12 cellular contexts compared by ENCODE assay signal in genomic region chr12:6226002-6226700, GRCh38. TPM values are rescaled to one million over a fixed set of nuclear protein-coding genes. Genes with fewer than 3 reads are reported as not detected.
DNase-seq lines count a peak whose midpoint lies in the region; ATAC-seq and TF ChIP-seq lines count a peak whose summit lies in the region.
"Had no signal": no experiment of that assay in that cellular context is flagged by ENCODE, and none has a peak within 500 bp of the region (broad histone marks: within the 10 kb centered on the region; RNA-seq: fewer than 3 reads in every experiment).

No MANE protein-coding gene starts in this region.

- CTCF ChIA-PET in mammary epithelial cell (lab: Charles Lee; ENCODE audit: low non-redundant PET): no interaction called here
- CTCF ChIA-PET in OCI-LY7 (lab: Charles Lee; ENCODE audit: unreplicated experiment): no interaction called here

- H4K20me1 ChIP-seq in mammary epithelial cell (ENCODE audit: insufficient read depth, low read length): no peaks in the 10 kb centered on the region
- no peaks in the 10 kb centered on the region for H4K20me1 ChIP-seq in OCI-LY7 (ENCODE audit: insufficient read depth, low read length)

- H3K4me2 ChIP-seq in mammary epithelial cell (ENCODE audit: insufficient read depth, low read depth, low read length) (peak overlapping the region; percentile 59), OCI-LY7 (ENCODE audit: low read length) (no peak overlapping the region)

- BruUV-seq in mammary epithelial cell (replicated peaks; lab: Mats Ljungman, UMichigan): TSS peak; percentile 54
- BruUV-seq in OCI-LY7 (replicated peaks; lab: Mats Ljungman, UMichigan): no TSS peak

- H2AFZ ChIP-seq in mammary epithelial cell (ENCODE audit: low read depth, low read length): no peak overlapping the region
- no peak overlapping the region for H2AFZ ChIP-seq in OCI-LY7 (ENCODE audit: low read length)

- H3K9ac ChIP-seq in mammary epithelial cell (ENCODE audit: insufficient read depth, low read length): peak overlapping the region; percentile 97

- H3K9me2 ChIP-seq in OCI-LY7 (ENCODE audit: insufficient read depth, low read length): no peaks in the 10 kb centered on the region

- H3K27me3 Mint-ChIP-seq in HFFc6 (ENCODE audit: insufficient read depth): peaks cover 2% of the 10 kb centered on the region
- H3K27me3 Mint-ChIP-seq in nephron progenitor cell (ENCODE audit: low read depth, poor library complexity): peaks cover 4% of the 10 kb centered on the region
- no peaks in the 10 kb centered on the region for H3K27me3 Mint-ChIP-seq in T-helper 17 cell
- H3K27me3 Mint-ChIP-seq: activated CD4-positive, alpha-beta memory T cell treated with anti-CD3 and anti-CD28 coated beads, Interleukin-2, amount 10 ng/mL, durations not matched to agents 7 days and 5 days had no signal

- TF ChIP-seq CTCF in HFFc6 (IDR thresholded peaks at IDR 0.05) (no peak), mammary epithelial cell (conservative IDR thresholded peaks at IDR 0.05 in 1 of 2, IDR thresholded peaks at IDR 0.05 in 1 of 2; ENCODE audit: extremely low read depth in 1 of 2, insufficient read depth in 1 of 2, low read depth in 1 of 2, low read length in 2 of 2) (no peak), gastrocnemius medialis (IDR thresholded peaks at IDR 0.05 in 4 of 5, conservative IDR thresholded peaks at IDR 0.05 in 1 of 5) (no peak), nephron progenitor cell (IDR thresholded peaks at IDR 0.05) (no peak), OCI-LY7 (conservative IDR thresholded peaks at IDR 0.05; ENCODE audit: low read length) (no peak)

- peak; percentile 62 to 69 for ATAC-seq in gastrocnemius medialis
- ATAC-seq in T-helper 17 cell: no peak

- peaks cover 14% of the 10 kb centered on the region for H3K36me3 ChIP-seq in mammary epithelial cell (ENCODE audit: insufficient read depth, low read length)
- H3K36me3 ChIP-seq in gastrocnemius medialis: no peaks in the 10 kb centered on the region
- H3K36me3 ChIP-seq in OCI-LY7 (ENCODE audit: insufficient read depth, low read length): no peaks in the 10 kb centered on the region

- H3K4me3 ChIP-seq in mammary epithelial cell (replicated peaks in 1 of 3; ENCODE audit: insufficient read depth in 1 of 3, low read depth in 2 of 3, low read length in 3 of 3): peak overlapping the region in 2 of 3 experiments; percentile 4 to 6
- peak overlapping the region; percentile 15 to 42 (median 32) for H3K4me3 ChIP-seq in gastrocnemius medialis
- H3K4me3 ChIP-seq in OCI-LY7 (ENCODE audit: low read depth, low read length, poor library complexity, severe bottlenecking): no peak overlapping the region

- H3K36me3 Mint-ChIP-seq in HFFc6 (ENCODE audit: low read depth) (no peaks in the 10 kb centered on the region), nephron progenitor cell (ENCODE audit: low read depth) (no peaks in the 10 kb centered on the region), T-helper 17 cell (ENCODE audit: low read depth) (no peaks in the 10 kb centered on the region)

- H3K4me1 Mint-ChIP-seq in HFFc6 (ENCODE audit: low read depth) (peaks cover 27% of the 10 kb centered on the region), nephron progenitor cell (peaks cover 76% of the 10 kb centered on the region), T-helper 17 cell (peaks cover 11% of the 10 kb centered on the region)

- dilution Hi-C loops in mammary epithelial cell (cut with HindIII; ENCODE audit: low sequenced_read_pairs): loop anchor here (5.0 kb wide), 1 partner anchor 46 kb away; no protein-coding TSS in a partner anchor

- H3K9me3 Mint-ChIP-seq in HFFc6 (no peaks in the 10 kb centered on the region), nephron progenitor cell (no peaks in the 10 kb centered on the region)
- H3K9me3 Mint-ChIP-seq: activated CD4-positive, alpha-beta memory T cell treated with anti-CD3 and anti-CD28 coated beads, Interleukin-2, amount 10 ng/mL, durations not matched to agents 7 days and 5 days had no signal

- TF ChIP-seq POLR2A in gastrocnemius medialis (IDR thresholded peaks at IDR 0.05): peak; percentile 59 to 71

- no peak overlapping the region for H3K4me3 Mint-ChIP-seq in HFFc6
- H3K4me3 Mint-ChIP-seq in nephron progenitor cell: no peak overlapping the region
- no peak overlapping the region for H3K4me3 Mint-ChIP-seq in T-helper 17 cell
- H3K4me3 Mint-ChIP-seq: activated CD4-positive, alpha-beta memory T cell treated with anti-CD3 and anti-CD28 coated beads, Interleukin-2, amount 10 ng/mL, durations not matched to agents 7 days and 5 days had no signal

- H3K27ac Mint-ChIP-seq in HFFc6 (0 out of 2 replicates have a peak overlapping the region, but pooled peaks have one; percentile 36), nephron progenitor cell (no peak overlapping the region), T-helper 17 cell (no peak overlapping the region)
- H3K27ac Mint-ChIP-seq: activated CD4-positive, alpha-beta memory T cell treated with anti-CD3 and anti-CD28 coated beads, Interleukin-2, amount 10 ng/mL, durations not matched to agents 7 days and 5 days had no signal

- H3K27ac ChIP-seq in mammary epithelial cell (ENCODE audit: insufficient read depth, low read depth, low read length): peak overlapping the region; percentile 99
- H3K27ac ChIP-seq in gastrocnemius medialis: peak overlapping the region; percentile 82 to 89 (median 86)
- no peak overlapping the region for H3K27ac ChIP-seq in OCI-LY7 (ENCODE audit: low read depth, low read length, poor library complexity, severe bottlenecking)

- H3K9me3 ChIP-seq in mammary epithelial cell (replicated peaks; ENCODE audit: insufficient read depth, low read length): no peaks in the 10 kb centered on the region
- no peaks in the 10 kb centered on the region for H3K9me3 ChIP-seq in gastrocnemius medialis
- no peaks in the 10 kb centered on the region for H3K9me3 ChIP-seq in OCI-LY7 (ENCODE audit: low read length)
- H3K9me3 ChIP-seq in T-helper 17 cell (ENCODE audit: control insufficient read depth, low read length, poor library complexity, severe bottlenecking): no peaks in the 10 kb centered on the region

- H3K4me1 ChIP-seq in mammary epithelial cell (ENCODE audit: insufficient read depth, low read length) (peaks cover 93% of the 10 kb centered on the region), gastrocnemius medialis (peaks cover 75 to 76% of the 10 kb centered on the region in 2 donors), OCI-LY7 (ENCODE audit: insufficient read depth, low read length, poor library complexity, severe bottlenecking) (peaks cover 19% of the 10 kb centered on the region)

- POLR2A ChIA-PET in OCI-LY7 (lab: Charles Lee): no interaction called here

- no peak for DNase-seq in HFFc6
- DNase-seq in mammary epithelial cell: peak; percentile 90
- DNase-seq in iris pigment epithelial cell (ENCODE audit: low read depth): peak; percentile 75
- peak; percentile 68 to 87 for DNase-seq in gastrocnemius medialis
- no peak for DNase-seq in nephron progenitor cell
- DNase-seq in OCI-LY7 (ENCODE audit: low spot score): no peak
- no peak for DNase-seq in kidney tubule cell (ENCODE audit: low spot score)
- DNase-seq in T-helper 17 cell: no peak
- DNase-seq: activated CD4-positive, alpha-beta memory T cell treated with anti-CD3 and anti-CD28 coated beads, Interleukin-2, amount 10 ng/mL, durations not matched to agents 7 days and 5 days; GF-D8; NCI-H2171 treated with DMSO at 0.1 percent for 48 hours; stimulated activated naive CD4-positive, alpha-beta T cell had no signal

- H3K79me2 ChIP-seq in mammary epithelial cell (ENCODE audit: insufficient read depth, low read length) (peaks cover 79% of the 10 kb centered on the region), OCI-LY7 (ENCODE audit: insufficient read depth, low read depth, low read length) (no peaks in the 10 kb centered on the region)

- in situ Hi-C loops in mammary epithelial cell (cut with MboI; ENCODE audit: low sequenced_read_pairs in 2 of 2) (no loop called here), gastrocnemius medialis (cut with MboI; ENCODE audit: low sequenced_read_pairs in 4 of 4) (no loop called here)

- H3K27me3 ChIP-seq in mammary epithelial cell (ENCODE audit: insufficient read depth, low read length) (no peaks in the 10 kb centered on the region), gastrocnemius medialis (no peaks in the 10 kb centered on the region)

- intact Hi-C loops in mammary epithelial cell (cut with micrococcal nuclease) (loop anchor here (1.0 kb wide), 1 partner anchor 26 kb away; the partner anchor contains the start of gene CD9), gastrocnemius medialis (cut with DNase I; ENCODE audit: low total_unique reads) (no loop called here), OCI-LY7 (cut with micrococcal nuclease; ENCODE audit: unreplicated experiment) (no loop called here)

- WGBS in mammary epithelial cell (ENCODE audit: low coverage, missing lambda C conversion rate): 3% methylated on average over 12 of the region's 12 CpGs

RNA-seq across cellular contexts. Expression of gene CD9, which starts 26.0 kb away (rescaled TPM):
- total RNA-seq in HFFc6 (2021; fragmentation: NEBNext Ultra II Directional; extraction: Animal tissue kit (Norgen Biotek cat#: 25700)): 10 to 100 TPM; 43.2 to 72.6 (median 46.4) TPM
- 100 to 1,000 TPM; 351 to 470 TPM for total RNA-seq in mammary epithelial cell
- 775 TPM for polyA plus RNA-seq in mammary epithelial cell
- 463 TPM for polyA minus RNA-seq in mammary epithelial cell
- total RNA-seq in gastrocnemius medialis: 10 to 100 TPM; 26.7 to 50.6 (median 48.4) TPM
- not detected in 2 replicates for total RNA-seq in OCI-LY7 (2014; rRNA removed; shearing (Covaris generic))
- total RNA-seq in OCI-LY7 (2022): not detected in 2 replicates
- 10 to 100 TPM in 1 of 2 donors, 1 to 10 TPM in 1; 2.4 to 28.0 TPM for total RNA-seq in T-helper 17 cell

Comparison
In these comparisons a context has a peak if more than half of its experiments do, and no peak if none do; other contexts are left out.
1. DNase-seq: peak in mammary epithelial cell (single experiment), iris pigment epithelial cell (single experiment) and gastrocnemius medialis (2 of 2); none in HFFc6 (single experiment), nephron progenitor cell (single experiment), OCI-LY7 (single experiment), kidney tubule cell (single experiment) and T-helper 17 cell (0 of 3).
2. RNA of gene CD9, which starts 26.0 kb away (total RNA-seq): 351 to 470 TPM in mammary epithelial cell; 26.7 to 50.6 TPM in gastrocnemius medialis, 43.2 to 72.6 TPM in HFFc6, 2.4 to 28.0 TPM in T-helper 17 cell and not detected in OCI-LY7; every median in the first group is over 4 times any median in the second.